Comparison of ENCODE assay signal across 9 cellular contexts in the genomic region with DNA sequence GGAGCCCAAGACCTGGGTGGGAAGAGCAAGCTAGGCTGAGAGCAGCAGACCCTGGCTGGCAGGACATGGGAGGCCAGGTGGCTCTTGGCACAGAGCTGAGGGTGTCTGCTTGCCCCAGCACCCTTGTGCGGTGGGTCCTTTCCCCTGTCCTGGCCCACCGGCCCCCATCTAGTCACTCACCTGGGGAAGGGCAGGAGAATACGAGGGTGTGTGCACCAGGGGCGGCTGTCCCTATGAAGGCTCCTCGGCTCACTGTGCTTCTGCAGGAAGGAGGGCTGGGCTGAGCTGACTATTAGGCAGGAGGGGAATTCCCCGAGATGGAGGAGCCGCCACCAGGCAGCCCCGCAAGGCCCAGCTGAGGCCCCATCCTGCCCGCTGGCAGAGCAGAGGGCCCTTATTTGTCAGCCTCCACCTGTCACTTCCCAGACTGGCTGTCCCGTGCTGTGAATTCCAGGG. TPM values are rescaled to one million over a fixed set of nuclear protein-coding genes. Genes with fewer than 3 reads are reported as not detected.
A peak's percentile ranks its signal among the peaks of the same experiment; 100 is the strongest.
DNase-seq lines count a peak whose midpoint lies in the region; ATAC-seq, FAIRE-seq and TF ChIP-seq lines count a peak whose summit lies in the region.
"Had no signal": no experiment of that assay in that cellular context is flagged by ENCODE, and none has a peak within 500 bp of the region (broad histone marks: within the 10 kb centered on the region; RNA-seq: fewer than 3 reads in every experiment).

No MANE protein-coding gene starts in this region.

- no peak overlapping the region for H2BK5ac ChIP-seq in H1 (ENCODE audit: low read depth, low read length)

- no peak overlapping the region for H3K4me2 ChIP-seq in H1 (ENCODE audit: insufficient read depth in 1 of 2, low read depth in 2 of 2, low read length in 2 of 2)

- TF ChIP-seq EP300 in H1 (IDR thresholded peaks at IDR 0.05; ENCODE audit: borderline replicate concordance in 1 of 2, low read depth in 2 of 2, low read length in 2 of 2), result no peak

- no peak overlapping the region for H4K5ac ChIP-seq in H1 (ENCODE audit: insufficient read length, low read depth, low read length)

- H3K4me1 ChIP-seq in H1 (replicated peaks in 1 of 4; ENCODE audit: control insufficient read depth in 3 of 4, insufficient read depth in 4 of 4, low read length in 3 of 4), result peaks cover 0 to 4% (median 1%) of the 10 kb centered on the region in 4 experiments; a peak in 4 of 7 replicates

- 88% methylated on average over 6 of the region's 10 CpGs; no CpG with 5 or more reads in 1 of the 2 experiments for WGBS in H1 (ENCODE audit: extremely low coverage in 1 of 2, insufficient coverage in 1 of 2, insufficient read length in 1 of 2, insufficient replicate concordance in 2 of 2, low coverage in 1 of 2, low lambda C conversion rate in 2 of 2, missing lambda C conversion rate in 1 of 2), 2 experiments

- 0 out of 2 replicates have a peak overlapping the region, but pooled peaks have one; percentile 46 for H2BK15ac ChIP-seq in H1 (ENCODE audit: low read length)

- H2BK120ac ChIP-seq in H1 (replicated peaks; ENCODE audit: low read depth, low read length), result no peak overlapping the region

- no peak overlapping the region for H4K8ac ChIP-seq in H1 (ENCODE audit: extremely low read depth, insufficient read depth, low read length)

- H3K4me3 ChIP-seq in H1 (ENCODE audit: extremely low read depth in 1 of 4, insufficient read depth in 2 of 4, low read depth in 3 of 4, low read length in 4 of 4), result no peak overlapping the region

- H3K36me3 ChIP-seq in H1 (ENCODE audit: control insufficient read depth in 2 of 4, insufficient read depth in 4 of 4, low read length in 3 of 4), result no peaks in the 10 kb centered on the region

- peak overlapping the region; percentile 83 for H3K4me3 Mint-ChIP-seq in activated B cell treated with CpG ODN at 0.5 μM for 24 hours

- TF ChIP-seq POLR2A in H1 (IDR thresholded peaks at IDR 0.05; ENCODE audit: control extremely low read depth in 1 of 2, low read depth in 2 of 2, low read length in 2 of 2), result no peak

- H3K23ac ChIP-seq in H1 (ENCODE audit: insufficient read length), result no peak overlapping the region

- no peaks in the 10 kb centered on the region for H3K9me3 Mint-ChIP-seq in activated B cell treated with CpG ODN at 0.5 μM for 24 hours

- no peak overlapping the region for H3K4ac ChIP-seq in H1 (replicated peaks; ENCODE audit: insufficient read length, low read depth, low read length)

- TF ChIP-seq CTCF in activated B cell treated with CpG ODN at 0.5 μM for 24 hours (IDR thresholded peaks at IDR 0.05) (no peak), H1 (IDR thresholded peaks at IDR 0.05; ENCODE audit: control extremely low read depth in 1 of 3, insufficient read depth in 1 of 3, low read depth in 1 of 3, low read length in 3 of 3) (no peak)

- no peak overlapping the region for H2AK5ac ChIP-seq in H1 (ENCODE audit: low read depth, low read length)

- no peak for TF ChIP-seq RAD21 in H1 (IDR thresholded peaks at IDR 0.05 in 1 of 2, conservative IDR thresholded peaks at IDR 0.05 in 1 of 2; ENCODE audit: low read depth in 2 of 2, low read length in 2 of 2)

- peak; percentile 77 for ATAC-seq in GM18907 (IDR thresholded peaks at IDR 0.05; ENCODE audit: unreplicated experiment)
- peak; percentile 58 for ATAC-seq in HG03025 (IDR thresholded peaks at IDR 0.05; ENCODE audit: low FRiP score, unreplicated experiment)
- ATAC-seq in activated B cell treated with CpG ODN at 0.5 μM for 24 hours (ENCODE audit: low read depth), result peak; percentile 86
- no peak for ATAC-seq in sciatic nerve

- H3K9ac ChIP-seq in H1 (replicated peaks in 1 of 4; ENCODE audit: extremely low read depth in 1 of 4, low read depth in 3 of 4, low read length in 3 of 4), result no peak overlapping the region

- no peak overlapping the region for H2BK20ac ChIP-seq in H1 (ENCODE audit: low read length)

- H3K4me1 Mint-ChIP-seq in activated B cell treated with CpG ODN at 0.5 μM for 24 hours, result peaks cover 70% of the 10 kb centered on the region

- H3K27ac ChIP-seq in H1 (ENCODE audit: low read depth, low read length), result no peak overlapping the region

- no peak overlapping the region for H3K56ac ChIP-seq in H1 (replicated peaks; ENCODE audit: insufficient read length, low read depth, low read length)

- no peaks in the 10 kb centered on the region for H3K9me3 ChIP-seq in H1 (ENCODE audit: insufficient read depth in 2 of 2, low read depth in 1 of 2, low read length in 1 of 2)

- no peak overlapping the region for H3K14ac ChIP-seq in H1 (ENCODE audit: insufficient read length)

- no peaks in the 10 kb centered on the region for H3K27me3 Mint-ChIP-seq in activated B cell treated with CpG ODN at 0.5 μM for 24 hours

- H4K20me1 ChIP-seq in H1 (replicated peaks in 1 of 2; ENCODE audit: control insufficient read depth in 1 of 2, insufficient read depth in 2 of 2, low read length in 2 of 2), result no peaks in the 10 kb centered on the region

- peak; percentile 57 for DNase-seq in activated B cell treated with CpG ODN at 0.5 μM for 24 hours
- no peak for DNase-seq in H1 (ENCODE audit: low read depth in 1 of 2, low spot score in 2 of 2)
- DNase-seq in stimulated activated CD8-positive, alpha-beta memory T cell treated with anti-CD3 and anti-CD28 coated beads, Interleukin-12 subunit alpha, Interleukin-12 subunit beta, amount 100 ng/mL, for 4 hours (ENCODE audit: low read depth), result peak; percentile 39
- DNase-seq in NCI-H526 treated with DMSO at 0.1 percent for 48 hours (lab: John Stamatoyannopoulos, UW), result no peak
- DNase-seq in NCI-H2029 treated with DMSO at 0.1 percent for 48 hours (lab: John Stamatoyannopoulos, UW), result no peak
- DNase-seq in sciatic nerve (ENCODE audit: low spot score), result no peak

- intact Hi-C loops in activated B cell treated with CpG ODN at 0.5 μM for 24 hours (cut with micrococcal nuclease), result loop anchor here (1.0 to 10.0 kb wide), 4 partner anchors 7 to 688 kb away; a partner anchor contains a TSS
- intact Hi-C loops in sciatic nerve (cut with DNase I), result no loop called here

- H3K79me1 ChIP-seq in H1 (ENCODE audit: low read depth, low read length), result no peaks in the 10 kb centered on the region

- POLR2A ChIA-PET in activated B cell treated with CpG ODN at 0.5 μM for 24 hours (lab: Charles Lee) (interaction anchor here (0.7 to 11.0 kb wide), 15 partner anchors 9 to 675 kb away, joined by 3 to 242 read pairs (median 5); a partner anchor contains a TSS), H1 (lab: Charles Lee; ENCODE audit: partially characterized antibody) (interaction anchor here (1.6 to 1.9 kb wide), 3 partner anchors 9 to 67 kb away, joined by 4 to 6 read pairs (median 4); a partner anchor contains a TSS)

- H3K27me3 ChIP-seq in H1 (replicated peaks in 1 of 4; ENCODE audit: control insufficient read depth in 3 of 4, extremely low read depth in 1 of 4, insufficient read depth in 3 of 4, low read length in 3 of 4), result no peaks in the 10 kb centered on the region; a peak in 2 of 7 replicates

- no peak for FAIRE-seq in H1 (lab: Jason Lieb, UNC)
- FAIRE-seq: TTC549 had no signal

- H4K91ac ChIP-seq in H1 (replicated peaks; ENCODE audit: insufficient read length, low read length), result no peak overlapping the region

- peaks cover 4% of the 10 kb centered on the region for H3K36me3 Mint-ChIP-seq in activated B cell treated with CpG ODN at 0.5 μM for 24 hours (ENCODE audit: low read depth)

- H3K18ac ChIP-seq in H1 (ENCODE audit: extremely low read depth, low read length), result no peak overlapping the region; the same call in 1 of the 2 replicates

- peak overlapping the region; percentile 76 for H3K27ac Mint-ChIP-seq in activated B cell treated with CpG ODN at 0.5 μM for 24 hours

- CTCF ChIA-PET in activated B cell treated with CpG ODN at 0.5 μM for 24 hours (lab: Charles Lee) (interaction anchor here (1.0 to 2.0 kb wide), 6 partner anchors 12 to 39 kb away, joined by 3 to 12 read pairs (median 8); no protein-coding TSS in a partner anchor), H1 (lab: Charles Lee; ENCODE audit: partially characterized antibody) (interaction anchor here (1.0 to 6.1 kb wide), 10 partner anchors 9 to 78 kb away, joined by 3 to 39 read pairs (median 5); no protein-coding TSS in a partner anchor)

- no peaks in the 10 kb centered on the region; the same call in 1 of the 2 replicates for H3K23me2 ChIP-seq in H1 (ENCODE audit: low read depth, low read length)

- no peak overlapping the region for H2BK12ac ChIP-seq in H1 (ENCODE audit: low read depth, low read length)

- 0 out of 2 replicates have a peak overlapping the region, but pooled peaks have one; percentile 38 for H2AFZ ChIP-seq in H1 (ENCODE audit: low read length)

- no peaks in the 10 kb centered on the region for H3K79me2 ChIP-seq in H1 (ENCODE audit: control insufficient read depth in 1 of 2, insufficient read depth in 2 of 2, low read length in 2 of 2)

TF ChIP-seq in H1, 55 proteins besides CTCF, POLR2A, EP300 and RAD21 (continues in another document):
- TF ChIP-seq BRCA1 (IDR thresholded peaks at IDR 0.05; ENCODE audit: low read depth, low read length), result no peak
- no peak for TF ChIP-seq ASH2L (IDR thresholded peaks at IDR 0.05; ENCODE audit: low read length)
- no peak for TF ChIP-seq JUN (IDR thresholded peaks at IDR 0.05; ENCODE audit: low read depth, low read length)
- TF ChIP-seq, protein P1, sequence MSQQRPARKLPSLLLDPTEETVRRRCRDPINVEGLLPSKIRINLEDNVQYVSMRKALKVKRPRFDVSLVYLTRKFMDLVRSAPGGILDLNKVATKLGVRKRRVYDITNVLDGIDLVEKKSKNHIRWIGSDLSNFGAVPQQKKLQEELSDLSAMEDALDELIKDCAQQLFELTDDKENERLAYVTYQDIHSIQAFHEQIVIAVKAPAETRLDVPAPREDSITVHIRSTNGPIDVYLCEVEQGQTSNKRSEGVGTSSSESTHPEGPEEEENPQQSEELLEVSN (IDR thresholded peaks at IDR 0.05), result no peak
- TF ChIP-seq SP2 (IDR thresholded peaks at IDR 0.05; ENCODE audit: low read length), result no peak
- TF ChIP-seq GTF2F1 (IDR thresholded peaks at IDR 0.05; ENCODE audit: borderline replicate concordance, low read depth, low read length), result no peak
- no peak for TF ChIP-seq RFX5 (IDR thresholded peaks at IDR 0.05; ENCODE audit: borderline replicate concordance, low read depth, low read length)
- TF ChIP-seq CREB1 (IDR thresholded peaks at IDR 0.05), result no peak

RNA-seq across cellular contexts. Expression of a gene that starts 6.1 kb away (rescaled TPM):
- total RNA-seq in activated B cell treated with CpG ODN at 0.5 μM for 24 hours (506 and 512 TPM in 2 replicates), sciatic nerve (80.2 TPM)
- total RNA-seq in H1 (2021; fragmentation: NEBNext Ultra II Directional; extraction: Animal tissue kit (Norgen Biotek cat#: 25700)), result 31.9 and 33.9 TPM in 2 replicates
- 14.2 and 19.2 TPM in 2 replicates for polyA plus RNA-seq in H1 (2011; rRNA removed)
- polyA plus RNA-seq in H1 (2011; cell fraction: cytosol; rRNA removed), result 23.3 TPM
- polyA plus RNA-seq in H1 (2011; cell fraction: nucleus; rRNA removed), result 28.8 TPM
- 23.3 to 34.6 TPM (median 31.3 TPM) in 4 replicates for polyA plus RNA-seq in H1 (2012, experiment 1 of 2)
- 28.0 TPM for polyA plus RNA-seq in H1 (2012, experiment 2 of 2)
- 15.3 TPM for polyA plus RNA-seq in H1 (2013, experiment 1 of 2)
- 15.4 TPM for polyA plus RNA-seq in H1 (2013, experiment 2 of 2)
- 18.7 and 25.1 TPM in 2 replicates for polyA minus RNA-seq in H1 (2011; rRNA and poly(A)+ RNA removed)
- 28.8 TPM for polyA minus RNA-seq in H1 (2011; cell fraction: cytosol; rRNA and poly(A)+ RNA removed)
- polyA minus RNA-seq in H1 (2011; cell fraction: nucleus; rRNA and poly(A)+ RNA removed), result 28.5 TPM

Comparison
In these comparisons a context has a peak if more than half of its experiments do, and no peak if none do; other contexts are left out.
1. DNase-seq: peak in activated B cell treated with CpG ODN at 0.5 μM for 24 hours (single experiment) and stimulated activated CD8-positive, alpha-beta memory T cell treated with anti-CD3 and anti-CD28 coated beads, Interleukin-12 subunit alpha, Interleukin-12 subunit beta, amount 100 ng/mL, for 4 hours (single experiment); none in H1 (0 of 2), NCI-H526 treated with DMSO at 0.1 percent for 48 hours (single experiment), NCI-H2029 treated with DMSO at 0.1 percent for 48 hours (single experiment) and sciatic nerve (single experiment).